Comparison of ENCODE assay signal across 8 cellular contexts in the genomic region with DNA sequence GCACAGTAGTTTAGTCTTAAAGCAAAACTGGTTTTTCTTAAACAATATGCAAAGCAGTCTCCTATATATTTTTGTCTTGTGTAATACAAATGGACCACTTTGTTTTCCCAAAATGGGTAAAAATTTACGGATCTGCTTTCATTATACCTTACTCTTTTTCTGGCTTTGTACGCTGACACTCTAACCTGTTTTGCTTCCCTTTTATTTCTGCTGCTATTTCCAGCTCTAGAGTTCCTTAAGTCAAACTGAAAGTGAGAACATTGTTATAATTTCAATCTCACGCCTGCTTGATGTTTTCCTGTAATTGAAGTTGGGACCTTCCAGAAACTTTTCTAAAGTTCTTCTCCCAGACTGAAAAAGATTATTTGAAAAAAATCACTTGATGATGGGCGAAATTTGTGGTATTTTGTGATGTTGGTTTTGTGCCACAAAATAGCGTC. TPM values are rescaled to one million over a fixed set of nuclear protein-coding genes. Genes with fewer than 3 reads are reported as not detected.
DNase-seq lines count a peak whose midpoint lies in the region; ATAC-seq and TF ChIP-seq lines count a peak whose summit lies in the region.

No MANE protein-coding gene starts in this region.

- ATAC-seq in GM21737 (IDR thresholded peaks at IDR 0.05; ENCODE audit: unreplicated experiment) (peak; percentile 5), foreskin keratinocyte (no peak)

- H3K36me3 ChIP-seq in SJSA1, result peaks cover 48% of the 10 kb centered on the region

- H3K27ac ChIP-seq in C4-2B (peak overlapping the region; percentile 81; the same call in 1 of the 2 replicates), SJSA1 (peak overlapping the region; percentile 77), foreskin keratinocyte (peak overlapping the region; percentile 73), skin epidermis (peak overlapping the region in 19 of 21 experiments; percentile 16 to 98 (median 96))

- H3K4me1 ChIP-seq in SJSA1 (replicated peaks) (peaks cover 28% of the 10 kb centered on the region), foreskin keratinocyte (peaks cover 31% of the 10 kb centered on the region)

- no peak for DNase-seq in SJSA1 (ENCODE audit: low read depth in 1 of 2, low spot score in 2 of 2)
- no peak for DNase-seq in foreskin keratinocyte
- DNase-seq in GF-D8 (lab: John Stamatoyannopoulos, UW), result no peak
- no peak for DNase-seq in DMS 273 (lab: John Stamatoyannopoulos, UW; ENCODE audit: unreplicated experiment)
- DNase-seq in NCI-H128 (lab: John Stamatoyannopoulos, UW; ENCODE audit: unreplicated experiment), result no peak

- TF ChIP-seq CTCF in C4-2B (conservative IDR thresholded peaks at IDR 0.05) (no peak), foreskin keratinocyte (conservative IDR thresholded peaks at IDR 0.05) (no peak)

- H3K27me3 ChIP-seq in SJSA1 (replicated peaks) (no peaks in the 10 kb centered on the region), foreskin keratinocyte (no peaks in the 10 kb centered on the region)

- H3K4me3 ChIP-seq in SJSA1, result peak overlapping the region; percentile 95
- H3K4me3 ChIP-seq in skin epidermis, result peak overlapping the region; percentile 80 to 97 (median 92)

- no peaks in the 10 kb centered on the region; the same call in 1 of the 2 replicates for H3K9me3 ChIP-seq in SJSA1 (replicated peaks)

RNA-seq across cellular contexts. Expression of gene GLS, which starts 1.7 kb away (rescaled TPM):
- 176 and 177 TPM in 2 replicates for total RNA-seq in SJSA1 (2014; rRNA removed; shearing (Covaris generic))
- total RNA-seq in foreskin keratinocyte, result 75.9 and 94.3 TPM in 2 replicates
- 15.7 and 17.1 TPM in 2 replicates for polyA plus RNA-seq in foreskin keratinocyte
